ENCODE assay signal across 30 cellular contexts in genomic region chr16:20968765-20969164, GRCh38.
"Had no signal": no experiment of that assay in that cellular context is flagged by ENCODE, and none has a peak within 500 bp of the region (broad histone marks: within the 10 kb centered on the region; RNA-seq: fewer than 3 reads in every experiment).

No MANE protein-coding gene starts in this region.

- H3K79me2 ChIP-seq: parathyroid adenoma had no signal

- ATAC-seq: left cardiac atrium; left lobe of liver; left ventricle myocardium superior; lower lobe of right lung; natural killer cell; sciatic nerve; stimulated activated naive B cell treated with anti-CD40 and anti-IgM and Interleukin-4, amounts not matched to agents 10 μg/mL and 1 μg/mL and 100 μg/mL, for 72 hours; stimulated activated naive CD8-positive, alpha-beta T cell treated with anti-CD3 and anti-CD28 coated beads, Interleukin-15, Interleukin-2, amounts not matched to agents 100 U/mL and 50 U/mL, for 24 hours had no signal

- H3K4me3 Mint-ChIP-seq: natural killer cell; nephron progenitor cell; neural progenitor cell; stimulated activated naive B cell treated with anti-CD40 and anti-IgM and Interleukin-4, amounts not matched to agents 10 μg/mL and 1 μg/mL and 100 μg/mL, for 72 hours had no signal

- H3K36me3 Mint-ChIP-seq: naive B cell, natural killer cell, neural progenitor cell had no signal

- H3K9ac ChIP-seq: neural progenitor cell, parathyroid adenoma had no signal

- DNase-seq: hypothalamus; kidney glomerular epithelial cell; left cardiac atrium; left ventricle myocardium superior; lower lobe of right lung; mesenchymal stem cell; naive B cell; natural killer cell; nephron progenitor cell; occipital lobe; stimulated activated CD4-positive, alpha-beta T cell treated with anti-CD3 and anti-CD28 coated beads, Interleukin-12 subunit alpha, Interleukin-12 subunit beta, amount 100 ng/mL, for 4 hours; stimulated activated CD4-positive, alpha-beta T cell treated with anti-CD3 and anti-CD28 coated beads, Interleukin-15, amount 100 ng/mL, for 24 hours; stimulated activated CD4-positive, alpha-beta T cell treated with anti-CD3 and anti-CD28 coated beads, Interleukin-2, amount 100 ng/mL, for 24 hours; stimulated activated CD4-positive, alpha-beta T cell treated with anti-CD3 and anti-CD28 coated beads, Interleukin-4, amount 100 ng/mL, for 1 hour; stimulated activated naive B cell treated with anti-CD40 and anti-IgM and Interleukin-4, amounts not matched to agents 10 μg/mL and 1 μg/mL and 100 μg/mL, for 72 hours; stimulated activated naive CD8-positive, alpha-beta T cell treated with anti-CD3 and anti-CD28 coated beads, Interleukin-15, Interleukin-2, amounts not matched to agents 100 U/mL and 50 U/mL, for 24 hours; stomach; testis; thyroid gland; transverse colon; upper lobe of left lung had no signal

- H3K27me3 ChIP-seq: neural progenitor cell, neutrophil, right atrium auricular region, stomach, testis, thyroid gland, transverse colon, upper lobe of left lung, vagina had no signal

- H3K27ac Mint-ChIP-seq: natural killer cell; nephron progenitor cell; neural progenitor cell; progenitor cell of endocrine pancreas; stimulated activated naive B cell treated with anti-CD40 and anti-IgM and Interleukin-4, amounts not matched to agents 10 μg/mL and 1 μg/mL and 100 μg/mL, for 72 hours had no signal

- H2AFZ ChIP-seq: neural progenitor cell, parathyroid adenoma had no signal

- H3K9me3 ChIP-seq: lower lobe of right lung, neutrophil, right atrium auricular region, stomach, testis, thyroid gland, transverse colon, upper lobe of left lung, vagina had no signal

- H3K4me1 ChIP-seq: lower lobe of right lung, parathyroid adenoma, right atrium auricular region, stomach, testis, thyroid gland, transverse colon, upper lobe of left lung, vagina had no signal

- H3K4me2 ChIP-seq: neural progenitor cell had no signal

- H3K9me3 Mint-ChIP-seq: natural killer cell; stimulated activated naive B cell treated with anti-CD40 and anti-IgM and Interleukin-4, amounts not matched to agents 10 μg/mL and 1 μg/mL and 100 μg/mL, for 72 hours had no signal

- H3K4me3 ChIP-seq: lower lobe of right lung, neural progenitor cell, right atrium auricular region, skin epidermis, stomach, testis, thyroid gland, transverse colon, upper lobe of left lung, vagina had no signal

- H3K27ac ChIP-seq: lower lobe of right lung, neural progenitor cell, neutrophil, parathyroid adenoma, right atrium auricular region, stomach, testis, thyroid gland, transverse colon, upper lobe of left lung, vagina had no signal

- H3K36me3 ChIP-seq: lower lobe of right lung, neural progenitor cell, neutrophil, right atrium auricular region, stomach, thyroid gland, transverse colon, upper lobe of left lung, vagina had no signal

- H3K4me1 Mint-ChIP-seq: naive B cell; natural killer cell; stimulated activated naive B cell treated with anti-CD40 and anti-IgM and Interleukin-4, amounts not matched to agents 10 μg/mL and 1 μg/mL and 100 μg/mL, for 72 hours had no signal
